ENCODE assay signal across 8 cellular contexts in genomic region chr1:156096640-156097391, GRCh38. TPM values are rescaled to one million over a fixed set of nuclear protein-coding genes. Genes with fewer than 3 reads are reported as not detected.
DNase-seq lines count a peak whose midpoint lies in the region; TF ChIP-seq lines count a peak whose summit lies in the region.

No MANE protein-coding gene starts in this region.

- no peaks in the 10 kb centered on the region for H3K36me3 ChIP-seq in CD8-positive, alpha-beta memory T cell (ENCODE audit: insufficient read depth, low read length)
- peaks cover 77% of the 10 kb centered on the region for H3K36me3 ChIP-seq in NT2/D1 (ENCODE audit: insufficient read depth, insufficient read length, low read length)
- H3K36me3 ChIP-seq in mucosa of rectum (ENCODE audit: control insufficient read depth in 2 of 2, insufficient read depth in 2 of 2, low read length in 2 of 2), result no peaks in the 10 kb centered on the region

- H3K9me3 ChIP-seq in CD8-positive, alpha-beta memory T cell (ENCODE audit: low read length), result no peaks in the 10 kb centered on the region
- H3K9me3 ChIP-seq in NT2/D1 (ENCODE audit: insufficient read depth, low read length) (no peaks in the 10 kb centered on the region), mucosa of rectum (ENCODE audit: control insufficient read depth in 2 of 2, low read length in 2 of 2) (no peaks in the 10 kb centered on the region)

- H3K27me3 Mint-ChIP-seq in CD8-positive, alpha-beta memory T cell, result peaks cover 0 to 5% of the 10 kb centered on the region in 2 donors
- peaks cover 9% of the 10 kb centered on the region for H3K27me3 Mint-ChIP-seq in endothelial cell (ENCODE audit: unreplicated experiment)

- peaks cover 0 to 3% (median 0%) of the 10 kb centered on the region in 5 donors for H3K9me3 Mint-ChIP-seq in CD8-positive, alpha-beta memory T cell
- H3K9me3 Mint-ChIP-seq in endothelial cell (ENCODE audit: unreplicated experiment), result no peaks in the 10 kb centered on the region

- H3K27me3 ChIP-seq in CD8-positive, alpha-beta memory T cell (ENCODE audit: insufficient read depth, low read length, poor library complexity, severe bottlenecking), result no peaks in the 10 kb centered on the region
- H3K27me3 ChIP-seq in NT2/D1 (ENCODE audit: insufficient read depth, insufficient read length) (no peaks in the 10 kb centered on the region), mucosa of rectum (ENCODE audit: control insufficient read depth in 2 of 2, insufficient read depth in 2 of 2, low read length in 2 of 2) (no peaks in the 10 kb centered on the region)

- CTCF ChIA-PET in CD8-positive, alpha-beta memory T cell (lab: Charles Lee), result interaction anchor here (0.8 to 22.4 kb wide), 16 partner anchors 10 to 146 kb away, joined by 3 to 702 read pairs (median 6); partner anchors contain the start of genes LMNA, MEX3A and PMF1

- TF ChIP-seq CTCF in GM20000 (IDR thresholded peaks at IDR 0.05; ENCODE audit: extremely low read depth, missing control alignments) (peak; percentile 87), endothelial cell (IDR thresholded peaks at IDR 0.05; ENCODE audit: unreplicated experiment) (peak; percentile 77)

- peaks cover 32 to 46% (median 37%) of the 10 kb centered on the region in 3 donors for H3K4me1 Mint-ChIP-seq in CD8-positive, alpha-beta memory T cell
- H3K4me1 Mint-ChIP-seq in endothelial cell (ENCODE audit: unreplicated experiment), result peaks cover 41% of the 10 kb centered on the region

- H3K27ac Mint-ChIP-seq in CD8-positive, alpha-beta memory T cell, result peak overlapping the region; percentile 93 to 100 (median 99)
- H3K27ac Mint-ChIP-seq in endothelial cell (ENCODE audit: unreplicated experiment), result peak overlapping the region; percentile 97

- H3K4me3 ChIP-seq in CD8-positive, alpha-beta memory T cell (ENCODE audit: low read length), result no peak overlapping the region
- H3K4me3 ChIP-seq in NT2/D1 (ENCODE audit: insufficient read length, low read depth) (no peak overlapping the region), mucosa of rectum (ENCODE audit: low read length in 2 of 2) (peak overlapping the region in 1 of 2 donors; percentile 41)

- H3K4me3 Mint-ChIP-seq in CD8-positive, alpha-beta memory T cell, result peak overlapping the region; percentile 23 to 91 (median 64)
- peak overlapping the region; percentile 66 for H3K4me3 Mint-ChIP-seq in endothelial cell (ENCODE audit: unreplicated experiment)

- H3K36me3 Mint-ChIP-seq in CD8-positive, alpha-beta memory T cell, result no peaks in the 10 kb centered on the region
- peaks cover 46% of the 10 kb centered on the region for H3K36me3 Mint-ChIP-seq in endothelial cell (ENCODE audit: low read depth, unreplicated experiment)

- POLR2A ChIA-PET in CD8-positive, alpha-beta memory T cell (lab: Charles Lee), result interaction anchor here (1.0 to 1.9 kb wide), 2 partner anchors 10 to 18 kb away, joined by 3 to 10 read pairs; partner anchors contain the start of gene LMNA

- H3K9ac ChIP-seq in NT2/D1 (ENCODE audit: insufficient read length, low read depth) (peak overlapping the region; percentile 37), mucosa of rectum (ENCODE audit: low read depth in 1 of 2, low read length in 2 of 2) (peak overlapping the region; percentile 25 to 32)

- peak overlapping the region; percentile 68 for H3K27ac ChIP-seq in CD8-positive, alpha-beta memory T cell (ENCODE audit: low read depth, low read length)
- H3K27ac ChIP-seq in mucosa of rectum (ENCODE audit: low read depth in 2 of 2, low read length in 2 of 2), result peak overlapping the region; percentile 49 to 68

- H3K4me1 ChIP-seq in CD8-positive, alpha-beta memory T cell (ENCODE audit: insufficient read depth, low read length), result peaks cover 22% of the 10 kb centered on the region
- peaks cover 37% of the 10 kb centered on the region for H3K4me1 ChIP-seq in NT2/D1 (ENCODE audit: insufficient read depth, insufficient read length)
- peaks cover 33 to 35% of the 10 kb centered on the region in 2 donors for H3K4me1 ChIP-seq in mucosa of rectum (ENCODE audit: control insufficient read depth in 2 of 2, insufficient read depth in 2 of 2, low read length in 2 of 2)

- DNase-seq in CD8-positive, alpha-beta memory T cell, result peak; percentile 77 to 94 (median 87)
- DNase-seq in GM20000 (ENCODE audit: low spot score) (peak; percentile 81), HS-5 (ENCODE audit: low read depth) (peak; percentile 52), NT2/D1 (ENCODE audit: low read depth, low spot score) (no peak), endothelial cell (ENCODE audit: low spot score) (peak; percentile 88)
- DNase-seq in activated CD8-positive, alpha-beta memory T cell treated with anti-CD3 and anti-CD28 coated beads, Interleukin-2, amount 50 U/mL, for 48 hours, result peak; percentile 93
- peak; percentile 95 for DNase-seq in stimulated activated CD8-positive, alpha-beta memory T cell treated with anti-CD3 and anti-CD28 coated beads, Interleukin-4, amount 100 ng/mL, for 48 hours

RNA-seq across cellular contexts. Expression of gene MEX3A, which starts 14.6 kb away (rescaled TPM):
- 1 to 10 TPM in 1 of 2 experiments, under 1 TPM in 1; 0.24 to 1.0 TPM for total RNA-seq in CD8-positive, alpha-beta memory T cell
- polyA plus RNA-seq in CD8-positive, alpha-beta memory T cell, result not detected
- total RNA-seq in endothelial cell (ENCODE audit: unreplicated experiment), result 63.9 TPM

RNA-seq across cellular contexts. Expression of gene LMNA, which starts 17.7 kb away (rescaled TPM):
- total RNA-seq in CD8-positive, alpha-beta memory T cell, result 100 to 1,000 TPM; 325 to 335 TPM
- 13.9 TPM for polyA plus RNA-seq in CD8-positive, alpha-beta memory T cell
- total RNA-seq in endothelial cell (ENCODE audit: unreplicated experiment), result 35.8 TPM

RNA-seq across cellular contexts. Expression of gene RAB25, which starts 35.9 kb away (rescaled TPM):
- not detected for total RNA-seq in CD8-positive, alpha-beta memory T cell
- 0.76 TPM for polyA plus RNA-seq in CD8-positive, alpha-beta memory T cell
- total RNA-seq in endothelial cell (ENCODE audit: unreplicated experiment), result 1.6 TPM

RNA-seq across cellular contexts. Expression of gene LAMTOR2, which starts 42.2 kb away (rescaled TPM):
- 10 to 100 TPM; 61.9 to 67.4 TPM for total RNA-seq in CD8-positive, alpha-beta memory T cell
- 134 TPM for polyA plus RNA-seq in CD8-positive, alpha-beta memory T cell
- 82.4 TPM for total RNA-seq in endothelial cell (ENCODE audit: unreplicated experiment)

RNA-seq across cellular contexts. Expression of gene UBQLN4, which starts 43.2 kb away (rescaled TPM):
- total RNA-seq in CD8-positive, alpha-beta memory T cell, result 10 to 100 TPM; 59.4 to 61.9 TPM
- polyA plus RNA-seq in CD8-positive, alpha-beta memory T cell, result 15.6 TPM
- total RNA-seq in endothelial cell (ENCODE audit: unreplicated experiment), result 47.6 TPM

Comparison
In these comparisons a context has a peak if more than half of its experiments do, and no peak if none do; other contexts are left out.
1. RNA of gene MEX3A, which starts 14.6 kb away (total RNA-seq): 63.9 TPM in endothelial cell (single experiment); 0.24 to 1.0 TPM in CD8-positive, alpha-beta memory T cell; every median in the first group is over 10 times any median in the second.